In the genomic region with DNA sequence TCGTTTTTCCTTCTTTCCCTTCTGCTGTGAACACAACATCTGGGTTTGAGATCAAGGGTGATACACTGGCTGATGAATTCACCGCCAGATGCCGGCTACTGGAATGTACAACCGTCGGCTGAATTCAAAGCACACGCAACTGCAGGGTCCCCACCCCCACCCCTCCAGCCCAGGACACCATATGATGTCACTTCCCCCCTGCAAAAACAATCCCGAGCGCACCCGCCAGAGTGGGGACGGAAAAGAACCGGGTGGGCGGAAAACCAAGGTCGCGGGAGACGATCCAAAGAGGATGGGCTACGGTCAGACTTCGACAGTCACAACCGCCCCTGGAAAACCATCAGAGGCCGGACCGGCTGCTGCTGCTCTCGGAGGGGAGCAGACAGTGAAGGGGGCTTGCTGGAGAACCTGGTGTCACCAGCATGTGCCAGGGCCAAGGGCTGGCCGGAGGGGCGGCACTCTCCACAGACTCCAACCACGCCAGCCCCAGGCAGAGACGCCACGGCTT, we compare ENCODE assay signal across 9 cellular contexts. TPM values are rescaled to one million over a fixed set of nuclear protein-coding genes. Genes with fewer than 3 reads are reported as not detected.
A peak's percentile ranks its signal among the peaks of the same experiment; 100 is the strongest.
DNase-seq lines count a peak whose midpoint lies in the region; ATAC-seq, FAIRE-seq and TF ChIP-seq lines count a peak whose summit lies in the region.
"Had no signal": no experiment of that assay in that cellular context is flagged by ENCODE, and none has a peak within 500 bp of the region (broad histone marks: within the 10 kb centered on the region; RNA-seq: fewer than 3 reads in every experiment).

No MANE protein-coding gene starts in this region.

- no peak for ATAC-seq in HepG2

- H3K36me3 ChIP-seq in liver (ENCODE audit: control insufficient read depth in 4 of 4, insufficient read depth in 3 of 4, low read depth in 1 of 4, low read length in 3 of 4) (no peaks in the 10 kb centered on the region), HepG2 (replicated peaks in 1 of 2; ENCODE audit: control insufficient read depth in 1 of 2, insufficient read depth in 2 of 2, low read length in 2 of 2) (no peaks in the 10 kb centered on the region), brain microvascular endothelial cell (replicated peaks) (peaks cover 2% of the 10 kb centered on the region)

- no TSS peak for BruUV-seq in HepG2 (replicated peaks; lab: Mats Ljungman, UMichigan)

- H4K20me1 ChIP-seq in HepG2 (ENCODE audit: insufficient read depth, low read length) = no peaks in the 10 kb centered on the region

- TF ChIP-seq RAD21 in liver (IDR thresholded peaks at IDR 0.05) (peak in 1 of 2 donors; percentile 11), HepG2 (CRISPR knock-in tag; IDR thresholded peaks at IDR 0.05) (no peak)

- no peak overlapping the region for H3K4me2 ChIP-seq in HepG2 (ENCODE audit: low read depth, low read length)

- WGBS in liver = 62% methylated on average over 26 of the region's 26 CpGs
- 94% methylated on average over 26 of the region's 26 CpGs for WGBS in HepG2 (ENCODE audit: low lambda C conversion rate)

- H3K4me1 ChIP-seq in liver (ENCODE audit: control insufficient read depth in 4 of 4, insufficient read depth in 4 of 4, low read length in 3 of 4) (peaks cover 0 to 16% (median 8%) of the 10 kb centered on the region in 4 donors), HepG2 (ENCODE audit: insufficient read depth, low read length) (peaks cover 26% of the 10 kb centered on the region)

- no peak for TF ChIP-seq POLR2A in HepG2 (IDR thresholded peaks at IDR 0.05; ENCODE audit: insufficient read depth in 1 of 2, low read depth in 2 of 2, low read length in 2 of 2)

- no peak overlapping the region for H2AFZ ChIP-seq in HepG2 (ENCODE audit: low read length)

- FAIRE-seq in HepG2 (lab: Jason Lieb, UNC) = no peak
- FAIRE-seq: TTC549 had no signal

- H3K4me3 ChIP-seq in liver (ENCODE audit: low read depth in 1 of 3, low read length in 3 of 3) (no peak overlapping the region), HepG2 (replicated peaks in 1 of 3; ENCODE audit: insufficient read depth in 1 of 3, low read depth in 2 of 3, low read length in 3 of 3) (no peak overlapping the region), brain microvascular endothelial cell (ENCODE audit: low read depth, low read length) (peak overlapping the region; percentile 12)

- no peaks in the 10 kb centered on the region for H3K79me2 ChIP-seq in HepG2 (ENCODE audit: insufficient read depth, low read length)

- H3K27ac ChIP-seq in liver (ENCODE audit: low read depth in 1 of 2, low read length in 2 of 2) = peak overlapping the region; percentile 68 to 72
- H3K27ac ChIP-seq in HepG2 (ENCODE audit: extremely low read length, insufficient read depth, low read length) = no peak overlapping the region
- H3K27ac ChIP-seq in brain microvascular endothelial cell = peak overlapping the region; percentile 74

- no peak overlapping the region for H3K9ac ChIP-seq in liver (ENCODE audit: low read depth in 1 of 2, low read length in 2 of 2)
- H3K9ac ChIP-seq in HepG2 (ENCODE audit: insufficient read depth, low read depth, low read length) = no peak overlapping the region

- in situ Hi-C loops in HepG2 (cut with HindIII; ENCODE audit: extremely low pct_ligation_motif_present, low pct_unique_long_range_greater_than_20kb) = loop anchor here (5.0 kb wide), 1 partner anchor 93 kb away; no protein-coding TSS in a partner anchor
- in situ Hi-C loops in brain microvascular endothelial cell (cut with HindIII; ENCODE audit: low pct_ligation_motif_present, low sequenced_read_pairs) = no loop called here

- TF ChIP-seq CTCF in liver (IDR thresholded peaks at IDR 0.05; ENCODE audit: low read depth, low read length, missing input control) (no peak), HepG2 (CRISPR knock-in tag; IDR thresholded peaks at IDR 0.05) (no peak), brain microvascular endothelial cell (IDR thresholded peaks at IDR 0.05; ENCODE audit: low read depth, low read length, missing control alignments) (no peak)

- H3K9me3 ChIP-seq in liver (ENCODE audit: control insufficient read depth in 4 of 4, low read length in 3 of 4) = no peaks in the 10 kb centered on the region
- H3K9me3 ChIP-seq in HepG2 (ENCODE audit: low read length) = no peaks in the 10 kb centered on the region

- H3K27me3 ChIP-seq in liver (ENCODE audit: control insufficient read depth in 4 of 4, insufficient read depth in 4 of 4, low read length in 3 of 4) (no peaks in the 10 kb centered on the region), HepG2 (ENCODE audit: control insufficient read depth in 1 of 2, insufficient read depth in 2 of 2, low read length in 2 of 2) (no peaks in the 10 kb centered on the region), brain microvascular endothelial cell (replicated peaks) (no peaks in the 10 kb centered on the region)

- CTCF ChIA-PET in HepG2 (lab: Yijun Ruan, JAX; ENCODE audit: low intra/inter-chr PET ratio, low total read pairs) = no interaction called here

- POLR2A ChIA-PET in HepG2 (lab: Yijun Ruan, JAX) = no interaction called here

- no peak for TF ChIP-seq EP300 in HepG2 (IDR thresholded peaks at IDR 0.05; ENCODE audit: low read depth in 2 of 2, low read length in 2 of 2)
- no peak for TF ChIP-seq EP300 in HepG2 (CRISPR knock-in tag; IDR thresholded peaks at IDR 0.05; ENCODE audit: borderline replicate concordance)

- intact Hi-C loops in HepG2 (cut with micrococcal nuclease; ENCODE audit: unreplicated experiment) = no loop called here

- no peak for DNase-seq in HepG2 (ENCODE audit: low spot score)
- peak; percentile 87 for DNase-seq in brain microvascular endothelial cell
- DNase-seq in lung microvascular endothelial cell (ENCODE audit: low read depth in 2 of 2) = peak; percentile 88 to 97
- peak; percentile 39 for DNase-seq in superior temporal gyrus (ENCODE audit: extremely low spot score)
- no peak for DNase-seq in D341Med (ENCODE audit: low spot score)
- no peak for DNase-seq in globus pallidus (ENCODE audit: low spot score)
- no peak for DNase-seq in NCI-H2029 (lab: John Stamatoyannopoulos, UW)

RNA-seq across cellular contexts. Expression of a gene that starts 23.3 kb away (rescaled TPM):
- 1 to 10 TPM in 1 of 2 donors, under 1 TPM in 1; 0.28 to 1.0 TPM for total RNA-seq in liver
- polyA plus RNA-seq in liver = not detected
- not detected in 2 replicates for total RNA-seq in HepG2 (2016; rRNA removed; fragmentation: Illumina TruSeq; extraction: Trizol)
- not detected in 2 replicates for total RNA-seq in HepG2 (2016; cell fraction: cytosol; rRNA removed; fragmentation: Illumina TruSeq; extraction: Trizol; ENCODE audit: low read depth)
- 0.06 TPM in 1 of 2 replicates, not detected in the other for total RNA-seq in HepG2 (2016; cell fraction: insoluble cytoplasmic fraction; rRNA removed; fragmentation: Illumina TruSeq; extraction: Trizol)
- not detected in 2 replicates for total RNA-seq in HepG2 (2016; cell fraction: membrane; rRNA removed; fragmentation: Illumina TruSeq; extraction: Trizol)
- total RNA-seq in HepG2 (2016; cell fraction: nucleus; rRNA removed; fragmentation: Illumina TruSeq; extraction: Trizol) = not detected in 2 replicates
- polyA plus RNA-seq in HepG2 (2011; rRNA removed) = not detected in 2 replicates
- polyA plus RNA-seq in HepG2 (2011; cell fraction: cytosol; rRNA removed) = not detected in 2 replicates
- polyA plus RNA-seq in HepG2 (2011; cell fraction: nucleus; rRNA removed) = 0.14 and 0.31 TPM in 2 replicates
- polyA plus RNA-seq in HepG2 (2012) = 0.07 and 0.13 TPM in 2 replicates
- polyA plus RNA-seq in HepG2 (2016; cell fraction: cytosol; fragmentation: Illumina TruSeq; extraction: Trizol; ENCODE audit: low read depth) = not detected in 2 replicates
- polyA plus RNA-seq in HepG2 (2016; cell fraction: insoluble cytoplasmic fraction; fragmentation: Illumina TruSeq; extraction: Trizol; ENCODE audit: low read depth) = not detected in 2 replicates
- polyA plus RNA-seq in HepG2 (2016; cell fraction: membrane; fragmentation: Illumina TruSeq; extraction: Trizol; ENCODE audit: low read depth) = not detected in 2 replicates
- not detected in 2 replicates for polyA plus RNA-seq in HepG2 (2016; cell fraction: nucleus; fragmentation: Illumina TruSeq; extraction: Trizol; ENCODE audit: insufficient read depth, low read depth)
- 1.2 TPM in 1 of 2 replicates, not detected in the other for polyA minus RNA-seq in HepG2 (2011; rRNA and poly(A)+ RNA removed; ENCODE audit: low replicate concordance)
- not detected in 2 replicates for polyA minus RNA-seq in HepG2 (2011; cell fraction: cytosol; rRNA and poly(A)+ RNA removed)
- polyA minus RNA-seq in HepG2 (2011; cell fraction: nucleus; rRNA and poly(A)+ RNA removed) = 1.5 and 1.6 TPM in 2 replicates
- total RNA-seq in lung microvascular endothelial cell = 0.65 and 4.4 TPM in 2 replicates

RNA-seq across cellular contexts. Expression of a gene that starts 39.1 kb away (rescaled TPM):
- total RNA-seq in liver (10 to 100 TPM in 1 of 2 donors, 1 to 10 TPM in 1; 8.0 to 20.7 TPM), HepG2 (2016; rRNA removed; fragmentation: Illumina TruSeq; extraction: Trizol) (29.6 and 30.7 TPM in 2 replicates), lung microvascular endothelial cell (6.3 and 9.9 TPM in 2 replicates)
- polyA plus RNA-seq in liver (10 to 100 TPM in 1 of 2 donors, 1 to 10 TPM in 1; 9.4 to 11.6 TPM), HepG2 (2011; rRNA removed) (45.9 and 49.4 TPM in 2 replicates)
- total RNA-seq in HepG2 (2016; cell fraction: cytosol; rRNA removed; fragmentation: Illumina TruSeq; extraction: Trizol; ENCODE audit: low read depth) = 17.6 and 21.4 TPM in 2 replicates
- 29.5 and 30.6 TPM in 2 replicates for total RNA-seq in HepG2 (2016; cell fraction: insoluble cytoplasmic fraction; rRNA removed; fragmentation: Illumina TruSeq; extraction: Trizol)
- 23.9 and 28.0 TPM in 2 replicates for total RNA-seq in HepG2 (2016; cell fraction: membrane; rRNA removed; fragmentation: Illumina TruSeq; extraction: Trizol)
- total RNA-seq in HepG2 (2016; cell fraction: nucleus; rRNA removed; fragmentation: Illumina TruSeq; extraction: Trizol) = 45.6 and 50.9 TPM in 2 replicates
- 22.4 and 27.2 TPM in 2 replicates for polyA plus RNA-seq in HepG2 (2011; cell fraction: cytosol; rRNA removed)
- polyA plus RNA-seq in HepG2 (2011; cell fraction: nucleus; rRNA removed) = 148 and 160 TPM in 2 replicates
- polyA plus RNA-seq in HepG2 (2012) = 49.1 and 55.7 TPM in 2 replicates
- polyA plus RNA-seq in HepG2 (2016; cell fraction: cytosol; fragmentation: Illumina TruSeq; extraction: Trizol; ENCODE audit: low read depth) = 1.6 and 2.3 TPM in 2 replicates
- polyA plus RNA-seq in HepG2 (2016; cell fraction: insoluble cytoplasmic fraction; fragmentation: Illumina TruSeq; extraction: Trizol; ENCODE audit: low read depth) = 22.1 and 28.5 TPM in 2 replicates
- 6.8 and 7.2 TPM in 2 replicates for polyA plus RNA-seq in HepG2 (2016; cell fraction: membrane; fragmentation: Illumina TruSeq; extraction: Trizol; ENCODE audit: low read depth)
- polyA plus RNA-seq in HepG2 (2016; cell fraction: nucleus; fragmentation: Illumina TruSeq; extraction: Trizol; ENCODE audit: insufficient read depth, low read depth) = 90.2 and 93.2 TPM in 2 replicates
- 82.7 and 86.0 TPM in 2 replicates for polyA minus RNA-seq in HepG2 (2011; rRNA and poly(A)+ RNA removed; ENCODE audit: low replicate concordance)
- 18.0 and 21.4 TPM in 2 replicates for polyA minus RNA-seq in HepG2 (2011; cell fraction: cytosol; rRNA and poly(A)+ RNA removed)
- polyA minus RNA-seq in HepG2 (2011; cell fraction: nucleus; rRNA and poly(A)+ RNA removed) = 71.6 and 79.7 TPM in 2 replicates

RNA-seq across cellular contexts. Expression of a gene that starts 45.5 kb away (rescaled TPM):
- total RNA-seq in liver = 10 to 100 TPM in 1 of 2 donors, 1 to 10 TPM in 1; 9.5 to 10.6 TPM
- 10 to 100 TPM in 1 of 2 donors, 1 to 10 TPM in 1; 8.9 to 37.6 TPM for polyA plus RNA-seq in liver
- 2.2 and 3.8 TPM in 2 replicates for total RNA-seq in HepG2 (2016; rRNA removed; fragmentation: Illumina TruSeq; extraction: Trizol)
- total RNA-seq in HepG2 (2016; cell fraction: cytosol; rRNA removed; fragmentation: Illumina TruSeq; extraction: Trizol; ENCODE audit: low read depth) = 1.4 and 1.7 TPM in 2 replicates
- 1.7 and 3.9 TPM in 2 replicates for total RNA-seq in HepG2 (2016; cell fraction: insoluble cytoplasmic fraction; rRNA removed; fragmentation: Illumina TruSeq; extraction: Trizol)
- 3.3 and 3.4 TPM in 2 replicates for total RNA-seq in HepG2 (2016; cell fraction: membrane; rRNA removed; fragmentation: Illumina TruSeq; extraction: Trizol)
- 6.3 and 8.0 TPM in 2 replicates for total RNA-seq in HepG2 (2016; cell fraction: nucleus; rRNA removed; fragmentation: Illumina TruSeq; extraction: Trizol)
- 8.5 and 11.7 TPM in 2 replicates for polyA plus RNA-seq in HepG2 (2011; rRNA removed)
- polyA plus RNA-seq in HepG2 (2011; cell fraction: cytosol; rRNA removed) = 8.0 and 12.6 TPM in 2 replicates
- 10.4 and 13.8 TPM in 2 replicates for polyA plus RNA-seq in HepG2 (2011; cell fraction: nucleus; rRNA removed)
- polyA plus RNA-seq in HepG2 (2012) = 25.0 and 33.2 TPM in 2 replicates
- polyA plus RNA-seq in HepG2 (2016; cell fraction: cytosol; fragmentation: Illumina TruSeq; extraction: Trizol; ENCODE audit: low read depth) = 3.0 and 3.2 TPM in 2 replicates
- polyA plus RNA-seq in HepG2 (2016; cell fraction: insoluble cytoplasmic fraction; fragmentation: Illumina TruSeq; extraction: Trizol; ENCODE audit: low read depth) = 3.9 and 5.4 TPM in 2 replicates
- 4.0 and 5.0 TPM in 2 replicates for polyA plus RNA-seq in HepG2 (2016; cell fraction: membrane; fragmentation: Illumina TruSeq; extraction: Trizol; ENCODE audit: low read depth)
- polyA plus RNA-seq in HepG2 (2016; cell fraction: nucleus; fragmentation: Illumina TruSeq; extraction: Trizol; ENCODE audit: insufficient read depth, low read depth) = 18.4 and 18.6 TPM in 2 replicates
- polyA minus RNA-seq in HepG2 (2011; rRNA and poly(A)+ RNA removed; ENCODE audit: low replicate concordance) = 10.0 and 25.5 TPM in 2 replicates
- 11.5 and 14.6 TPM in 2 replicates for polyA minus RNA-seq in HepG2 (2011; cell fraction: cytosol; rRNA and poly(A)+ RNA removed)
- polyA minus RNA-seq in HepG2 (2011; cell fraction: nucleus; rRNA and poly(A)+ RNA removed) = 4.2 and 6.2 TPM in 2 replicates
- total RNA-seq in lung microvascular endothelial cell = 35.1 and 69.2 TPM in 2 replicates

Comparison
In these comparisons a context has a peak if more than half of its experiments do, and no peak if none do; other contexts are left out.
1. DNase-seq: peak in brain microvascular endothelial cell (single experiment), lung microvascular endothelial cell (2 of 2) and superior temporal gyrus (single experiment); none in HepG2 (single experiment), D341Med (single experiment), globus pallidus (single experiment) and NCI-H2029 (single experiment).